ENCODE assay signal across 8 cellular contexts in genomic region chr4:55853484-55854046, GRCh38. TPM values are rescaled to one million over a fixed set of nuclear protein-coding genes. Genes with fewer than 3 reads are reported as not detected.
DNase-seq lines count a peak whose midpoint lies in the region; ATAC-seq and TF ChIP-seq lines count a peak whose summit lies in the region.

Gene EXOC1, plus strand, starts transcription at chr4:55853648. Its CDS starts 4,676 bp downstream, at chr4:55858324.

- no peaks in the 10 kb centered on the region for H3K27me3 Mint-ChIP-seq in T-helper 1 cell treated with Interleukin-12 subunit alpha and Interleukin-12 subunit beta and Interleukin-4 antibody, amounts not matched to agents 30 μg/mL and 1 μg/mL, for 36 hours (ENCODE audit: low read depth)

- ATAC-seq in HG02884 (IDR thresholded peaks at IDR 0.05; ENCODE audit: unreplicated experiment) = peak; percentile 98
- peak; percentile 100 for ATAC-seq in left cardiac atrium
- ATAC-seq in upper lobe of right lung = peak; percentile 100

- no peak for TF ChIP-seq CTCF in GM13977 (IDR thresholded peaks at IDR 0.05; ENCODE audit: extremely low read depth, insufficient read depth, missing control alignments)
- TF ChIP-seq CTCF in upper lobe of right lung (IDR thresholded peaks at IDR 0.05) = no peak

- H3K36me3 Mint-ChIP-seq in T-helper 1 cell treated with Interleukin-12 subunit alpha and Interleukin-12 subunit beta and Interleukin-4 antibody, amounts not matched to agents 30 μg/mL and 1 μg/mL, for 36 hours (ENCODE audit: low read depth) = peaks cover 8% of the 10 kb centered on the region

- H3K27ac ChIP-seq in upper lobe of right lung = peak within 1 kb of the TSS; percentile 90

- H3K36me3 ChIP-seq in upper lobe of right lung = peaks cover 3% of the 10 kb centered on the region

- no peaks in the 10 kb centered on the region for H3K27me3 ChIP-seq in upper lobe of right lung

- H3K9me3 ChIP-seq in upper lobe of right lung = no peaks in the 10 kb centered on the region

- DNase-seq in GM13977 (ENCODE audit: low spot score) (peak; percentile 90), NCI-H1694 (lab: John Stamatoyannopoulos, UW) (peak; percentile 89), amniotic stem cell (lab: John Stamatoyannopoulos, UW) (peak; percentile 92), left cardiac atrium (peak; percentile 99), posterior vena cava (ENCODE audit: low spot score) (peak; percentile 100), upper lobe of right lung (peak; percentile 100)

- H3K9me3 Mint-ChIP-seq in T-helper 1 cell treated with Interleukin-12 subunit alpha and Interleukin-12 subunit beta and Interleukin-4 antibody, amounts not matched to agents 30 μg/mL and 1 μg/mL, for 36 hours = peaks cover 6% of the 10 kb centered on the region

- in situ Hi-C loops in GM13977 (cut with MboI; ENCODE audit: low pct_unique_long_range_greater_than_20kb, low sequenced_read_pairs, unreplicated experiment) = no loop called here

- H3K27ac Mint-ChIP-seq in T-helper 1 cell treated with Interleukin-12 subunit alpha and Interleukin-12 subunit beta and Interleukin-4 antibody, amounts not matched to agents 30 μg/mL and 1 μg/mL, for 36 hours = peak within 1 kb of the TSS; percentile 76

- intact Hi-C loops in left cardiac atrium (cut with DNase I) (loop anchor here in 1 of 2 donors (10.0 kb wide), 2 partner anchors 309 to 509 kb away; partner anchors contain the start of genes CLOCK and SRD5A3), posterior vena cava (cut with DNase I) (loop anchor here in 1 of 2 donors (5.0 kb wide), 1 partner anchor 456 kb away; the partner anchor contains the start of gene TMEM165), upper lobe of right lung (cut with DNase I) (no loop called here)

- H3K4me1 ChIP-seq in upper lobe of right lung = peaks cover 10% of the 10 kb centered on the region

- no peak within 1 kb of the TSS for H3K4me3 Mint-ChIP-seq in T-helper 1 cell treated with Interleukin-12 subunit alpha and Interleukin-12 subunit beta and Interleukin-4 antibody, amounts not matched to agents 30 μg/mL and 1 μg/mL, for 36 hours

- peaks cover 19% of the 10 kb centered on the region for H3K4me1 Mint-ChIP-seq in T-helper 1 cell treated with Interleukin-12 subunit alpha and Interleukin-12 subunit beta and Interleukin-4 antibody, amounts not matched to agents 30 μg/mL and 1 μg/mL, for 36 hours (ENCODE audit: low read depth)

- H3K4me3 ChIP-seq in upper lobe of right lung = peak within 1 kb of the TSS; percentile 92

RNA-seq across cellular contexts. Expression of gene EXOC1, which starts in this region (rescaled TPM):
- total RNA-seq in left cardiac atrium (10 to 100 TPM; 22.4 to 22.5 TPM), posterior vena cava (10 to 100 TPM; 33.4 to 34.3 TPM), upper lobe of right lung (32.9 TPM)

Comparison
In these comparisons a context has a peak if more than half of its experiments do, and no peak if none do; other contexts are left out.
1. Peak in every context shown above with its lines: DNase-seq, ATAC-seq, H3K4me3 ChIP-seq and H3K27ac ChIP-seq.